Comparison of ENCODE assay signal across 10 cellular contexts in genomic region chr2:161427413-161428239, GRCh38. TPM values are rescaled to one million over a fixed set of nuclear protein-coding genes. Genes with fewer than 3 reads are reported as not detected.
DNase-seq lines count a peak whose midpoint lies in the region; ATAC-seq and TF ChIP-seq lines count a peak whose summit lies in the region.
"Had no signal": no experiment of that assay in that cellular context is flagged by ENCODE, and none has a peak within 500 bp of the region (broad histone marks: within the 10 kb centered on the region; RNA-seq: fewer than 3 reads in every experiment).

No MANE protein-coding gene starts in this region.

- H3K4me3 Mint-ChIP-seq in memory B cell (peak overlapping the region; percentile 49), endothelial cell (ENCODE audit: unreplicated experiment) (no peak overlapping the region)

- peaks cover 51 to 76% of the 10 kb centered on the region in 2 donors for H3K27me3 ChIP-seq in stomach smooth muscle (ENCODE audit: control insufficient read depth in 1 of 2, insufficient read depth in 2 of 2, low read length in 2 of 2)

- no peak overlapping the region for H3K4me3 ChIP-seq in astrocyte of the spinal cord (ENCODE audit: low read depth, low read length)
- peak overlapping the region; percentile 8 to 33 for H3K4me3 ChIP-seq in stomach smooth muscle (ENCODE audit: low read length in 2 of 2)

- in situ Hi-C loops in astrocyte of the spinal cord (cut with HindIII; ENCODE audit: low sequenced_read_pairs): no loop called here

- H3K9me3 ChIP-seq in stomach smooth muscle (ENCODE audit: control insufficient read depth in 2 of 2, low read length in 2 of 2): no peaks in the 10 kb centered on the region

- no peak overlapping the region for H3K27ac Mint-ChIP-seq in memory B cell
- no peak overlapping the region for H3K27ac Mint-ChIP-seq in endothelial cell (ENCODE audit: unreplicated experiment)

- H3K27ac ChIP-seq in stomach smooth muscle (ENCODE audit: low read length): no peak overlapping the region

- no peaks in the 10 kb centered on the region for H3K36me3 ChIP-seq in stomach smooth muscle (ENCODE audit: control insufficient read depth in 2 of 2, insufficient read depth in 2 of 2, low read length in 2 of 2)

- peaks cover 6% of the 10 kb centered on the region for H3K9me3 Mint-ChIP-seq in memory B cell
- no peaks in the 10 kb centered on the region for H3K9me3 Mint-ChIP-seq in endothelial cell (ENCODE audit: unreplicated experiment)

- peaks cover 5% of the 10 kb centered on the region for H3K36me3 Mint-ChIP-seq in memory B cell
- H3K36me3 Mint-ChIP-seq in endothelial cell (ENCODE audit: low read depth, unreplicated experiment): peaks cover 4% of the 10 kb centered on the region

- H3K4me1 ChIP-seq in stomach smooth muscle (ENCODE audit: control insufficient read depth, insufficient read depth, low read length): peaks cover 10% of the 10 kb centered on the region

- no peak overlapping the region for H3K9ac ChIP-seq in stomach smooth muscle (ENCODE audit: low read length in 2 of 2)

- H3K27me3 Mint-ChIP-seq in memory B cell (peaks cover 31% of the 10 kb centered on the region), endothelial cell (ENCODE audit: unreplicated experiment) (peaks cover 36% of the 10 kb centered on the region)

- H3K4me1 Mint-ChIP-seq in memory B cell (peaks cover 6% of the 10 kb centered on the region), endothelial cell (ENCODE audit: unreplicated experiment) (peaks cover 15% of the 10 kb centered on the region)

- ATAC-seq in memory B cell (ENCODE audit: low read depth): no peak
- ATAC-seq: SK-N-SH treated with all-trans-retinoic acid at 6 μM for 48 hours had no signal

- no peak for TF ChIP-seq CTCF in astrocyte of the spinal cord (IDR thresholded peaks at IDR 0.05; ENCODE audit: low read depth, low read length)
- TF ChIP-seq CTCF in endothelial cell (IDR thresholded peaks at IDR 0.05; ENCODE audit: unreplicated experiment): no peak

- DNase-seq in activated CD8-positive, alpha-beta memory T cell treated with anti-CD3 and anti-CD28 coated beads, Interleukin-2, amount 50 U/mL, for 48 hours: peak; percentile 54
- no peak for DNase-seq in activated CD8-positive, alpha-beta memory T cell treated with anti-CD3 and anti-CD28 coated beads, Interleukin-2, amount 50 U/mL, for 4 hours
- DNase-seq in astrocyte of the spinal cord (ENCODE audit: low read depth, low spot score) (peak; percentile 13), memory B cell (ENCODE audit: low spot score in 2 of 2) (peak in 1 of 2 donors; percentile 12), NCI-H345 (lab: John Stamatoyannopoulos, UW) (no peak), endothelial cell (ENCODE audit: low spot score) (no peak), COLO668 (lab: John Stamatoyannopoulos, UW; ENCODE audit: unreplicated experiment) (no peak)
- DNase-seq: GOT3 had no signal

RNA-seq across cellular contexts. Expression of gene TBR1, which starts 11.5 kb away (rescaled TPM):
- total RNA-seq in endothelial cell (ENCODE audit: unreplicated experiment): 0.08 TPM

Comparison
In these comparisons a context has a peak if more than half of its experiments do, and no peak if none do; other contexts are left out.
1. DNase-seq: peak in activated CD8-positive, alpha-beta memory T cell treated with anti-CD3 and anti-CD28 coated beads, Interleukin-2, amount 50 U/mL, for 48 hours (single experiment) and astrocyte of the spinal cord (single experiment); none in activated CD8-positive, alpha-beta memory T cell treated with anti-CD3 and anti-CD28 coated beads, Interleukin-2, amount 50 U/mL, for 4 hours (single experiment), NCI-H345 (single experiment), endothelial cell (single experiment) and COLO668 (single experiment).